In genomic region chr17:7315570-7316243, GRCh38 we compare ENCODE assay signal across 8 cellular contexts. TPM values are rescaled to one million over a fixed set of nuclear protein-coding genes. Genes with fewer than 3 reads are reported as not detected.
DNase-seq lines count a peak whose midpoint lies in the region; ATAC-seq, FAIRE-seq and TF ChIP-seq lines count a peak whose summit lies in the region.

No MANE protein-coding gene starts in this region.

- peaks cover 7 to 82% (median 9%) of the 10 kb centered on the region in 3 donors for H3K36me3 Mint-ChIP-seq in CD8-positive, alpha-beta memory T cell
- peaks cover 51% of the 10 kb centered on the region for H3K36me3 Mint-ChIP-seq in nephron (ENCODE audit: low read depth)

- peaks cover 0 to 16% of the 10 kb centered on the region in 2 experiments; a peak in 2 of 4 replicates for H3K79me2 ChIP-seq in H1 (ENCODE audit: control insufficient read depth in 1 of 2, insufficient read depth in 2 of 2, low read length in 2 of 2)

- CTCF ChIA-PET in CD8-positive, alpha-beta memory T cell (lab: Charles Lee), result interaction anchor here (1.4 kb wide), 2 partner anchors 9 to 19 kb away, joined by 5 read pairs; no protein-coding TSS in a partner anchor
- CTCF ChIA-PET in H1 (lab: Charles Lee; ENCODE audit: partially characterized antibody), result interaction anchor here (0.6 to 3.0 kb wide), 5 partner anchors 9 to 300 kb away, joined by 3 to 17 read pairs (median 4); partner anchors contain the start of gene SLC2A4

- no peak overlapping the region; the same call in 1 of the 2 replicates for H2BK5ac ChIP-seq in H1 (ENCODE audit: low read depth, low read length)

- peaks cover 9 to 12% of the 10 kb centered on the region in 2 experiments for H4K20me1 ChIP-seq in H1 (replicated peaks in 1 of 2; ENCODE audit: control insufficient read depth in 1 of 2, insufficient read depth in 2 of 2, low read length in 2 of 2)

- peaks cover 36 to 50% (median 41%) of the 10 kb centered on the region in 3 donors for H3K4me1 Mint-ChIP-seq in CD8-positive, alpha-beta memory T cell
- peaks cover 33% of the 10 kb centered on the region for H3K4me1 Mint-ChIP-seq in nephron

- peak overlapping the region; percentile 67 to 91 for H3K4me2 ChIP-seq in H1 (ENCODE audit: insufficient read depth in 1 of 2, low read depth in 2 of 2, low read length in 2 of 2)

- peak overlapping the region; percentile 92 to 97 (median 94) for H3K27ac Mint-ChIP-seq in CD8-positive, alpha-beta memory T cell
- H3K27ac Mint-ChIP-seq in nephron, result peak overlapping the region; percentile 78 to 98 (median 85)

- no peak overlapping the region for H2BK20ac ChIP-seq in H1 (ENCODE audit: low read length)

- H3K4me3 ChIP-seq in CD8-positive, alpha-beta memory T cell (ENCODE audit: low read length), result peak overlapping the region; percentile 66
- H3K4me3 ChIP-seq in H1 (ENCODE audit: extremely low read depth in 1 of 4, insufficient read depth in 2 of 4, low read depth in 3 of 4, low read length in 4 of 4), result peak overlapping the region; percentile 55 to 95 (median 70)

- WGBS in H1 (ENCODE audit: extremely low coverage in 1 of 2, insufficient coverage in 1 of 2, insufficient read length in 1 of 2, insufficient replicate concordance in 2 of 2, low coverage in 1 of 2, low lambda C conversion rate in 2 of 2, missing lambda C conversion rate in 1 of 2), 2 experiments, result 74% methylated on average over 18 of the region's 30 CpGs; no CpG with 5 or more reads in 1 of the 2 experiments

- H3K18ac ChIP-seq in H1 (ENCODE audit: extremely low read depth, low read length), result no peak overlapping the region; the same call in 1 of the 2 replicates

- POLR2A ChIA-PET in CD8-positive, alpha-beta memory T cell (lab: Charles Lee), result interaction anchor here (0.7 to 3.8 kb wide), 4 partner anchors 11 to 164 kb away, joined by 3 to 17 read pairs (median 8); partner anchors contain the start of genes ACAP1 and ZBTB4
- POLR2A ChIA-PET in H1 (lab: Charles Lee; ENCODE audit: partially characterized antibody), result interaction anchor here (0.6 to 11.3 kb wide), 24 partner anchors 10 to 258 kb away, joined by 3 to 223 read pairs (median 7); partner anchors contain the start of genes ACADVL, ACAP1, CLDN7 and DLG4

- FAIRE-seq in H1 (lab: Jason Lieb, UNC), result no peak

- TF ChIP-seq RAD21 in H1 (IDR thresholded peaks at IDR 0.05 in 1 of 2, conservative IDR thresholded peaks at IDR 0.05 in 1 of 2; ENCODE audit: low read depth in 2 of 2, low read length in 2 of 2), result no peak

- peak overlapping the region; percentile 97; the same call in 1 of the 2 replicates for H4K8ac ChIP-seq in H1 (ENCODE audit: extremely low read depth, insufficient read depth, low read length)

- no peaks in the 10 kb centered on the region for H3K9me3 ChIP-seq in CD8-positive, alpha-beta memory T cell (ENCODE audit: low read length)
- H3K9me3 ChIP-seq in H1 (ENCODE audit: insufficient read depth in 2 of 2, low read depth in 1 of 2, low read length in 1 of 2), result no peaks in the 10 kb centered on the region

- peaks cover 41% of the 10 kb centered on the region for H3K4me1 ChIP-seq in CD8-positive, alpha-beta memory T cell (ENCODE audit: insufficient read depth, low read length)
- peaks cover 0 to 5% (median 3%) of the 10 kb centered on the region in 4 experiments; a peak in 4 of 7 replicates for H3K4me1 ChIP-seq in H1 (replicated peaks in 1 of 4; ENCODE audit: control insufficient read depth in 3 of 4, insufficient read depth in 4 of 4, low read length in 3 of 4)

- no peaks in the 10 kb centered on the region for H3K9me3 Mint-ChIP-seq in CD8-positive, alpha-beta memory T cell
- no peaks in the 10 kb centered on the region for H3K9me3 Mint-ChIP-seq in nephron

- H3K9ac ChIP-seq in H1 (replicated peaks in 1 of 4; ENCODE audit: extremely low read depth in 1 of 4, low read depth in 3 of 4, low read length in 3 of 4), result peak overlapping the region; percentile 39 to 89 (median 68); a peak in 6 of 7 replicates

- no peak overlapping the region for H2BK15ac ChIP-seq in H1 (ENCODE audit: low read length)

- peak overlapping the region; percentile 23 for H4K91ac ChIP-seq in H1 (replicated peaks; ENCODE audit: insufficient read length, low read length)

- peaks cover 0 to 8% of the 10 kb centered on the region in 2 donors for H3K27me3 Mint-ChIP-seq in CD8-positive, alpha-beta memory T cell
- H3K27me3 Mint-ChIP-seq in nephron (ENCODE audit: low read depth), result no peaks in the 10 kb centered on the region

- no peak overlapping the region for H2BK12ac ChIP-seq in H1 (ENCODE audit: low read depth, low read length)

- no peak overlapping the region for H2AFZ ChIP-seq in H1 (ENCODE audit: low read length)

- no peak for ATAC-seq in GM21447 (IDR thresholded peaks at IDR 0.05; ENCODE audit: unreplicated experiment)
- no peak for ATAC-seq in GM21515 (IDR thresholded peaks at IDR 0.05; ENCODE audit: unreplicated experiment)

- peak overlapping the region; percentile 87 to 96 (median 92) for H3K4me3 Mint-ChIP-seq in CD8-positive, alpha-beta memory T cell
- peak overlapping the region; percentile 86 to 90 (median 87) for H3K4me3 Mint-ChIP-seq in nephron

- no peak overlapping the region for H2BK120ac ChIP-seq in H1 (replicated peaks; ENCODE audit: low read depth, low read length)

- no peaks in the 10 kb centered on the region; the same call in 1 of the 2 replicates for H3K23me2 ChIP-seq in H1 (ENCODE audit: low read depth, low read length)

- H3K27ac ChIP-seq in CD8-positive, alpha-beta memory T cell (ENCODE audit: low read depth, low read length), result peak overlapping the region; percentile 76
- H3K27ac ChIP-seq in H1 (ENCODE audit: low read depth, low read length), result peak overlapping the region; percentile 61; the same call in 1 of the 2 replicates

- peaks cover 4% of the 10 kb centered on the region; the same call in 1 of the 2 replicates for H3K79me1 ChIP-seq in H1 (ENCODE audit: low read depth, low read length)

- no peak for TF ChIP-seq EP300 in H1 (IDR thresholded peaks at IDR 0.05; ENCODE audit: borderline replicate concordance in 1 of 2, low read depth in 2 of 2, low read length in 2 of 2)

- peak overlapping the region; percentile 83 for H3K4ac ChIP-seq in H1 (replicated peaks; ENCODE audit: insufficient read length, low read depth, low read length)

- TF ChIP-seq CTCF in H1 (IDR thresholded peaks at IDR 0.05; ENCODE audit: control extremely low read depth in 1 of 3, insufficient read depth in 1 of 3, low read depth in 1 of 3, low read length in 3 of 3), result no peak
- no peak for TF ChIP-seq CTCF in nephron (IDR thresholded peaks at IDR 0.05; ENCODE audit: unreplicated experiment in 3 of 3)

- H3K14ac ChIP-seq in H1 (ENCODE audit: insufficient read length), result no peak overlapping the region

- DNase-seq in CD8-positive, alpha-beta memory T cell, result no peak
- DNase-seq in NCI-H1105 (lab: John Stamatoyannopoulos, UW), result peak; percentile 6
- DNase-seq in H1 (ENCODE audit: low read depth in 1 of 2, low spot score in 2 of 2), result no peak
- DNase-seq in NCI-H2171 (lab: John Stamatoyannopoulos, UW), result no peak
- DNase-seq in OCI-M1 (lab: John Stamatoyannopoulos, UW), result no peak

- H3K36me3 ChIP-seq in CD8-positive, alpha-beta memory T cell (ENCODE audit: insufficient read depth, low read length), result peaks cover 36% of the 10 kb centered on the region
- peaks cover 24 to 58% (median 40%) of the 10 kb centered on the region in 4 experiments for H3K36me3 ChIP-seq in H1 (ENCODE audit: control insufficient read depth in 2 of 4, insufficient read depth in 4 of 4, low read length in 3 of 4)

- peak overlapping the region; percentile 40 for H3K56ac ChIP-seq in H1 (replicated peaks; ENCODE audit: insufficient read length, low read depth, low read length)

- no peak overlapping the region for H2AK5ac ChIP-seq in H1 (ENCODE audit: low read depth, low read length)

- no peak for TF ChIP-seq POLR2A in H1 (IDR thresholded peaks at IDR 0.05; ENCODE audit: control extremely low read depth in 1 of 2, low read depth in 2 of 2, low read length in 2 of 2)

- H4K5ac ChIP-seq in H1 (ENCODE audit: insufficient read length, low read depth, low read length), result peak overlapping the region; percentile 51

- no peak overlapping the region for H3K23ac ChIP-seq in H1 (ENCODE audit: insufficient read length)

- H3K27me3 ChIP-seq in CD8-positive, alpha-beta memory T cell (ENCODE audit: insufficient read depth, low read length, poor library complexity, severe bottlenecking), result no peaks in the 10 kb centered on the region
- H3K27me3 ChIP-seq in H1 (replicated peaks in 1 of 4; ENCODE audit: control insufficient read depth in 3 of 4, extremely low read depth in 1 of 4, insufficient read depth in 3 of 4, low read length in 3 of 4), result no peaks in the 10 kb centered on the region

RNA-seq across cellular contexts. Expression of gene GPS2, which starts 0.5 kb away (rescaled TPM):
- 10 to 100 TPM; 81.1 to 85.2 TPM for total RNA-seq in CD8-positive, alpha-beta memory T cell
- 116 TPM for polyA plus RNA-seq in CD8-positive, alpha-beta memory T cell
- 67.0 and 74.8 TPM in 2 replicates for total RNA-seq in H1 (2021; fragmentation: NEBNext Ultra II Directional; extraction: Animal tissue kit (Norgen Biotek cat#: 25700))
- 152 and 203 TPM in 2 replicates for polyA plus RNA-seq in H1 (2011; rRNA removed)
- polyA plus RNA-seq in H1 (2011; cell fraction: cytosol; rRNA removed), result 79.1 TPM
- polyA plus RNA-seq in H1 (2011; cell fraction: nucleus; rRNA removed), result 153 TPM
- polyA plus RNA-seq in H1 (2012, experiment 1 of 2), result 73.9 to 93.2 TPM (median 88.0 TPM) in 4 replicates
- polyA plus RNA-seq in H1 (2012, experiment 2 of 2), result 103 TPM
- 63.1 TPM for polyA plus RNA-seq in H1 (2013, experiment 1 of 2)
- 58.9 TPM for polyA plus RNA-seq in H1 (2013, experiment 2 of 2)
- polyA minus RNA-seq in H1 (2011; rRNA and poly(A)+ RNA removed), result 43.0 and 79.6 TPM in 2 replicates
- 44.0 TPM for polyA minus RNA-seq in H1 (2011; cell fraction: cytosol; rRNA and poly(A)+ RNA removed)
- 47.7 TPM for polyA minus RNA-seq in H1 (2011; cell fraction: nucleus; rRNA and poly(A)+ RNA removed)

RNA-seq across cellular contexts. Expression of gene EIF5A, which starts 8.3 kb away (rescaled TPM):
- 1,000 to 10,000 TPM; 1,533 to 1,595 TPM for total RNA-seq in CD8-positive, alpha-beta memory T cell
- 230 TPM for polyA plus RNA-seq in CD8-positive, alpha-beta memory T cell
- 1,158 and 1,172 TPM in 2 replicates for total RNA-seq in H1 (2021; fragmentation: NEBNext Ultra II Directional; extraction: Animal tissue kit (Norgen Biotek cat#: 25700))
- 717 and 962 TPM in 2 replicates for polyA plus RNA-seq in H1 (2011; rRNA removed)
- 875 TPM for polyA plus RNA-seq in H1 (2011; cell fraction: cytosol; rRNA removed)
- polyA plus RNA-seq in H1 (2011; cell fraction: nucleus; rRNA removed), result 719 TPM
- 1,190 to 1,288 TPM (median 1,234 TPM) in 4 replicates for polyA plus RNA-seq in H1 (2012, experiment 1 of 2)
- 1,228 TPM for polyA plus RNA-seq in H1 (2012, experiment 2 of 2)
- polyA plus RNA-seq in H1 (2013, experiment 1 of 2), result 992 TPM
- polyA plus RNA-seq in H1 (2013, experiment 2 of 2), result 1,009 TPM
- 837 and 958 TPM in 2 replicates for polyA minus RNA-seq in H1 (2011; rRNA and poly(A)+ RNA removed)
- 476 TPM for polyA minus RNA-seq in H1 (2011; cell fraction: cytosol; rRNA and poly(A)+ RNA removed)
- 281 TPM for polyA minus RNA-seq in H1 (2011; cell fraction: nucleus; rRNA and poly(A)+ RNA removed)

RNA-seq across cellular contexts. Expression of gene NEURL4, which starts 13.4 kb away (rescaled TPM):
- 10 to 100 TPM; 60.1 to 60.7 TPM for total RNA-seq in CD8-positive, alpha-beta memory T cell
- 2.7 TPM for polyA plus RNA-seq in CD8-positive, alpha-beta memory T cell
- total RNA-seq in H1 (2021; fragmentation: NEBNext Ultra II Directional; extraction: Animal tissue kit (Norgen Biotek cat#: 25700)), result 46.8 and 55.4 TPM in 2 replicates
- polyA plus RNA-seq in H1 (2011; rRNA removed), result 29.6 and 39.9 TPM in 2 replicates
- polyA plus RNA-seq in H1 (2011; cell fraction: cytosol; rRNA removed), result 25.8 TPM
- 261 TPM for polyA plus RNA-seq in H1 (2011; cell fraction: nucleus; rRNA removed)
- polyA plus RNA-seq in H1 (2012, experiment 1 of 2), result 32.3 to 49.5 TPM (median 46.3 TPM) in 4 replicates
- 25.9 TPM for polyA plus RNA-seq in H1 (2012, experiment 2 of 2)
- 18.6 TPM for polyA plus RNA-seq in H1 (2013, experiment 1 of 2)
- polyA plus RNA-seq in H1 (2013, experiment 2 of 2), result 19.7 TPM
- polyA minus RNA-seq in H1 (2011; rRNA and poly(A)+ RNA removed), result 32.3 and 33.5 TPM in 2 replicates
- polyA minus RNA-seq in H1 (2011; cell fraction: cytosol; rRNA and poly(A)+ RNA removed), result 21.3 TPM
- polyA minus RNA-seq in H1 (2011; cell fraction: nucleus; rRNA and poly(A)+ RNA removed), result 76.2 TPM

RNA-seq across cellular contexts. Expression of gene ACAP1, which starts 20.6 kb away (rescaled TPM):
- 100 to 1,000 TPM; 216 to 225 TPM for total RNA-seq in CD8-positive, alpha-beta memory T cell
- polyA plus RNA-seq in CD8-positive, alpha-beta memory T cell, result 274 TPM
- 45.1 and 49.2 TPM in 2 replicates for total RNA-seq in H1 (2021; fragmentation: NEBNext Ultra II Directional; extraction: Animal tissue kit (Norgen Biotek cat#: 25700))
- polyA plus RNA-seq in H1 (2011; rRNA removed), result 11.9 and 18.0 TPM in 2 replicates
- polyA plus RNA-seq in H1 (2011; cell fraction: cytosol; rRNA removed), result 21.2 TPM
- 48.4 TPM for polyA plus RNA-seq in H1 (2011; cell fraction: nucleus; rRNA removed)
- 17.1 to 31.0 TPM (median 26.1 TPM) in 4 replicates for polyA plus RNA-seq in H1 (2012, experiment 1 of 2)
- 15.8 TPM for polyA plus RNA-seq in H1 (2012, experiment 2 of 2)
- 41.6 TPM for polyA plus RNA-seq in H1 (2013, experiment 1 of 2)
- polyA plus RNA-seq in H1 (2013, experiment 2 of 2), result 42.2 TPM
- 9.9 and 20.3 TPM in 2 replicates for polyA minus RNA-seq in H1 (2011; rRNA and poly(A)+ RNA removed)
- polyA minus RNA-seq in H1 (2011; cell fraction: cytosol; rRNA and poly(A)+ RNA removed), result 11.6 TPM
- polyA minus RNA-seq in H1 (2011; cell fraction: nucleus; rRNA and poly(A)+ RNA removed), result 10.8 TPM

RNA-seq across cellular contexts. Expression of gene YBX2, which starts 21.3 kb away (rescaled TPM):
- total RNA-seq in CD8-positive, alpha-beta memory T cell, result under 1 TPM; 0.07 to 0.26 TPM
- not detected for polyA plus RNA-seq in CD8-positive, alpha-beta memory T cell
- total RNA-seq in H1 (2021; fragmentation: NEBNext Ultra II Directional; extraction: Animal tissue kit (Norgen Biotek cat#: 25700)), result 27.6 and 30.5 TPM in 2 replicates
- polyA plus RNA-seq in H1 (2011; rRNA removed), result 19.2 and 35.5 TPM in 2 replicates
- polyA plus RNA-seq in H1 (2011; cell fraction: cytosol; rRNA removed), result 28.3 TPM
- 105 TPM for polyA plus RNA-seq in H1 (2011; cell fraction: nucleus; rRNA removed)
- polyA plus RNA-seq in H1 (2012, experiment 1 of 2), result 24.2 to 40.9 TPM (median 34.5 TPM) in 4 replicates
- polyA plus RNA-seq in H1 (2012, experiment 2 of 2), result 31.0 TPM
- polyA plus RNA-seq in H1 (2013, experiment 1 of 2), result 44.7 TPM
- polyA plus RNA-seq in H1 (2013, experiment 2 of 2), result 42.3 TPM
- 5.5 and 10.0 TPM in 2 replicates for polyA minus RNA-seq in H1 (2011; rRNA and poly(A)+ RNA removed)
- polyA minus RNA-seq in H1 (2011; cell fraction: cytosol; rRNA and poly(A)+ RNA removed), result 11.9 TPM
- polyA minus RNA-seq in H1 (2011; cell fraction: nucleus; rRNA and poly(A)+ RNA removed), result 11.7 TPM
